17 cellular contexts compared by ENCODE assay signal in the genomic region with DNA sequence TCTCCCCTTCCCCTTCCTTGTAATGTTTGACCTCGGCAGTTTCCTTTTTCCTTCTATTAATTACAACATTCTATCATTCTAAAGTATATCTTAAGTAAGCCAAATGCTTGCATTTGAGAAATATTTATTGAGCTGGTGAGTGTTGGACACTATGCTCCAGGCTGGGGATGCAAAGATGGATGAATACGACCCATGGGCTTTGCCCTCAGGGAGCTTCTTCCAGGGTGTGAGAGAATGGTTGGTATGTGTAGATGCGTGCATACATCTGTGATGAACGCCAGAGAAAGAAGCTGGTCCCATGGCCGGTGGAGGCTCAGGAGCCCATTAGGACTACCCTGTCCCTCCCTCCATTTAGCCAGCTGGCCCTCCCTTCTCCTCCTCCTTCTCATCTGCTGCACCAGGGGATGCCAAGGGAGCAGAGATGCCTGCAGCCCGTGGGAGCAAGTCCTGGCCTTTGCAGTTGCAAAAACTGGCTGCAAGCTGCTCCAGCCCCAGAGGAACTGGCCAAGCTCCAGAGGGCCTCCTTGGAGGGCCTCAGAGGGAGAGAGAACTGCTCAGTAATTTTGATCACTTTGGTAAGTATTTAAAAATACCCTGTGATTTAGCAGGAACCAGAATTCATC.
DNase-seq lines count a peak whose midpoint lies in the region; ATAC-seq and TF ChIP-seq lines count a peak whose summit lies in the region.
"Had no signal": no experiment of that assay in that cellular context is flagged by ENCODE, and none has a peak within 500 bp of the region (broad histone marks: within the 10 kb centered on the region; RNA-seq: fewer than 3 reads in every experiment).

No MANE protein-coding gene starts in this region.

- H3K9ac ChIP-seq in fibroblast of lung (ENCODE audit: insufficient read depth, low read length) (no peak overlapping the region), neuronal stem cell (ENCODE audit: low read depth, low read length, poor library complexity) (no peak overlapping the region)

- H3K27me3 ChIP-seq in fibroblast of lung (ENCODE audit: control insufficient read depth, insufficient read depth, low read length) (no peaks in the 10 kb centered on the region), neuronal stem cell (ENCODE audit: control insufficient read depth in 3 of 3, insufficient read depth in 3 of 3, low read depth in 1 of 3, low read length in 3 of 3) (no peaks in the 10 kb centered on the region)
- H3K27me3 ChIP-seq: heart left ventricle had no signal

- no CpG with 5 or more reads among the region's 6 CpGs for whole genome bisulfite sequencing in neuronal stem cell (ENCODE audit: extremely low coverage in 2 of 2, insufficient read length in 2 of 2, insufficient replicate concordance in 1 of 2), 2 donors

- no peak overlapping the region for H2BK12ac ChIP-seq in neuronal stem cell (ENCODE audit: low read length)

- H3K4me1 Mint-ChIP-seq in stimulated activated naive CD8-positive, alpha-beta T cell treated with anti-CD3 and anti-CD28 coated beads, Interleukin-15, amount 100 ng/mL, for 72 hours: peaks cover 30% of the 10 kb centered on the region

- H3K4me1 ChIP-seq in fibroblast of lung (ENCODE audit: control insufficient read depth, extremely low read depth, insufficient read depth, low read length) (peaks cover 21% of the 10 kb centered on the region), neuronal stem cell (ENCODE audit: control insufficient read depth in 2 of 2, insufficient read depth in 1 of 2, low read depth in 1 of 2, low read length in 2 of 2) (peaks cover 1 to 35% of the 10 kb centered on the region in 2 donors)

- no peak for TF ChIP-seq CTCF in fibroblast of lung (conservative IDR thresholded peaks at IDR 0.05 in 1 of 2, IDR thresholded peaks at IDR 0.05 in 1 of 2; ENCODE audit: low read depth in 1 of 2, low read length in 2 of 2)
- TF ChIP-seq CTCF in GM10248 (IDR thresholded peaks at IDR 0.05; ENCODE audit: control extremely low read depth, extremely low read depth, low read depth, missing control alignments): no peak

- H3K27ac ChIP-seq in fibroblast of lung (ENCODE audit: insufficient read depth, low read length) (peak overlapping the region; percentile 12), neuronal stem cell (replicated peaks; ENCODE audit: low read length) (no peak overlapping the region)

- H3K36me3 ChIP-seq in fibroblast of lung (ENCODE audit: control insufficient read depth, insufficient read depth, low read length) (no peaks in the 10 kb centered on the region), neuronal stem cell (replicated peaks in 1 of 2; ENCODE audit: control insufficient read depth in 2 of 2, insufficient read depth in 2 of 2, low read length in 2 of 2) (no peaks in the 10 kb centered on the region)
- H3K36me3 ChIP-seq: heart left ventricle had no signal

- no peak overlapping the region for H2BK120ac ChIP-seq in neuronal stem cell (ENCODE audit: low read depth, low read length)

- peak overlapping the region; percentile 37 to 78 for H3K27ac Mint-ChIP-seq in stimulated activated naive CD8-positive, alpha-beta T cell treated with anti-CD3 and anti-CD28 coated beads, Interleukin-15, amount 100 ng/mL, for 72 hours
- H3K27ac Mint-ChIP-seq: activated CD4-positive, alpha-beta memory T cell treated with anti-CD3 and anti-CD28 coated beads for 36 hours had no signal

- no peak overlapping the region for H3K14ac ChIP-seq in neuronal stem cell (ENCODE audit: low read length)

- DNase-seq in stimulated activated naive CD8-positive, alpha-beta T cell treated with anti-CD3 and anti-CD28 coated beads, Interleukin-15, amount 100 ng/mL, for 72 hours: no peak
- no peak for DNase-seq in stimulated activated naive CD8-positive, alpha-beta T cell treated with anti-CD3 and anti-CD28 coated beads, Interleukin-15, Interleukin-2, amounts not matched to agents 100 U/mL and 50 U/mL, for 24 hours
- DNase-seq in fibroblast of lung (ENCODE audit: low read depth in 2 of 2) (peak in 1 of 2 donors; percentile 87), neuronal stem cell (ENCODE audit: low spot score) (no peak), GM10248 (ENCODE audit: extremely low spot score) (no peak), cerebellar nuclear complex (lab: John Stamatoyannopoulos, UW) (no peak), NCI-H524 treated with DMSO at 0.1 percent for 48 hours (lab: John Stamatoyannopoulos, UW) (no peak)
- DNase-seq: activated CD4-positive, alpha-beta memory T cell treated with anti-CD3 and anti-CD28 coated beads for 36 hours; activated effector memory CD4-positive, alpha-beta T cell treated with Interleukin-2 at 50 U/mL for 16 hours; CD8-positive, alpha-beta memory T cell; effector memory CD8-positive, alpha-beta T cell; GDM1; heart left ventricle; kidney glomerular epithelial cell; NCI-H2029; NCI-H82 had no signal

- CTCF ChIA-PET in GM10248 (lab: Yijun Ruan, JAX): interaction anchor here (1.0 to 1.5 kb wide), 4 partner anchors 10 to 38 kb away, joined by 3 to 5 read pairs (median 4); no protein-coding TSS in a partner anchor

- H3K18ac ChIP-seq in neuronal stem cell (ENCODE audit: low read length): peak overlapping the region; percentile 96

- H4K20me1 ChIP-seq in fibroblast of lung (ENCODE audit: control insufficient read depth, extremely low read depth, insufficient read depth, low read length): no peaks in the 10 kb centered on the region

- POLR2A ChIA-PET in GM10248 (lab: Yijun Ruan, JAX): no interaction called here

- no peak overlapping the region for H3K4ac ChIP-seq in neuronal stem cell (ENCODE audit: low read length)

- no peaks in the 10 kb centered on the region for H3K27me3 Mint-ChIP-seq in stimulated activated naive CD8-positive, alpha-beta T cell treated with anti-CD3 and anti-CD28 coated beads, Interleukin-15, amount 100 ng/mL, for 72 hours
- H3K27me3 Mint-ChIP-seq: activated CD4-positive, alpha-beta memory T cell treated with anti-CD3 and anti-CD28 coated beads for 36 hours; CD8-positive, alpha-beta memory T cell; effector memory CD8-positive, alpha-beta T cell had no signal

- H2AFZ ChIP-seq in fibroblast of lung (ENCODE audit: low read length): no peak overlapping the region
- H2AFZ ChIP-seq in neuronal stem cell (ENCODE audit: low read length): no peak overlapping the region

- H3K4me2 ChIP-seq in fibroblast of lung (ENCODE audit: extremely low read depth, insufficient read depth, low read length): peak overlapping the region; percentile 19
- H3K4me2 ChIP-seq in neuronal stem cell (ENCODE audit: insufficient read depth, low read length, poor library complexity, severe bottlenecking): no peak overlapping the region

- no peak overlapping the region for H2BK15ac ChIP-seq in neuronal stem cell (ENCODE audit: low read length)

- peak overlapping the region; percentile 97 for H2AK5ac ChIP-seq in neuronal stem cell (ENCODE audit: low read depth, low read length)

- no peaks in the 10 kb centered on the region for H3K79me2 ChIP-seq in fibroblast of lung (ENCODE audit: control insufficient read depth, insufficient read depth, low read length)

- no peak overlapping the region for H2BK5ac ChIP-seq in neuronal stem cell (ENCODE audit: low read length)

- H3K79me1 ChIP-seq in neuronal stem cell (ENCODE audit: low read depth, low read length): no peaks in the 10 kb centered on the region

- H3K4me3 Mint-ChIP-seq in stimulated activated naive CD8-positive, alpha-beta T cell treated with anti-CD3 and anti-CD28 coated beads, Interleukin-15, amount 100 ng/mL, for 72 hours: no peak overlapping the region
- H3K4me3 Mint-ChIP-seq: activated CD4-positive, alpha-beta memory T cell treated with anti-CD3 and anti-CD28 coated beads for 36 hours; effector memory CD8-positive, alpha-beta T cell had no signal

- H4K91ac ChIP-seq in neuronal stem cell (ENCODE audit: low read depth, low read length, poor library complexity): no peak overlapping the region

- H3K9me3 Mint-ChIP-seq in stimulated activated naive CD8-positive, alpha-beta T cell treated with anti-CD3 and anti-CD28 coated beads, Interleukin-15, amount 100 ng/mL, for 72 hours: no peaks in the 10 kb centered on the region
- H3K9me3 Mint-ChIP-seq: activated CD4-positive, alpha-beta memory T cell treated with anti-CD3 and anti-CD28 coated beads for 36 hours; CD8-positive, alpha-beta memory T cell; effector memory CD8-positive, alpha-beta T cell had no signal

- H4K8ac ChIP-seq in neuronal stem cell (ENCODE audit: low read depth, low read length): no peak overlapping the region

- H3K4me3 ChIP-seq in fibroblast of lung (replicated peaks in 1 of 4; ENCODE audit: control extremely low read depth in 1 of 4, insufficient read depth in 1 of 4, low read depth in 3 of 4, low read length in 4 of 4) (no peak overlapping the region), neuronal stem cell (ENCODE audit: low read length in 2 of 2) (no peak overlapping the region)
- H3K4me3 ChIP-seq: heart left ventricle had no signal

- peak overlapping the region; percentile 22 for H3K23ac ChIP-seq in neuronal stem cell (ENCODE audit: low read depth, low read length, poor library complexity)

- ATAC-seq in stimulated activated naive CD8-positive, alpha-beta T cell treated with anti-CD3 and anti-CD28 coated beads, Interleukin-15, amount 100 ng/mL, for 72 hours: no peak
- ATAC-seq in stimulated activated naive CD8-positive, alpha-beta T cell treated with anti-CD3 and anti-CD28 coated beads, Interleukin-15, Interleukin-2, amounts not matched to agents 100 U/mL and 50 U/mL, for 24 hours: no peak
- no peak for ATAC-seq in GM19455 (IDR thresholded peaks at IDR 0.05; ENCODE audit: unreplicated experiment)

- no peaks in the 10 kb centered on the region for H3K9me3 ChIP-seq in fibroblast of lung (ENCODE audit: control insufficient read depth, insufficient read depth, low read depth, low read length)
- H3K9me3 ChIP-seq in neuronal stem cell (replicated peaks in 1 of 2; ENCODE audit: control insufficient read depth in 2 of 2, insufficient read depth in 1 of 2, low read depth in 1 of 2, low read length in 2 of 2): no peaks in the 10 kb centered on the region
- H3K9me3 ChIP-seq: heart left ventricle had no signal
